Comparison of ENCODE assay signal across 9 cellular contexts in the genomic region with DNA sequence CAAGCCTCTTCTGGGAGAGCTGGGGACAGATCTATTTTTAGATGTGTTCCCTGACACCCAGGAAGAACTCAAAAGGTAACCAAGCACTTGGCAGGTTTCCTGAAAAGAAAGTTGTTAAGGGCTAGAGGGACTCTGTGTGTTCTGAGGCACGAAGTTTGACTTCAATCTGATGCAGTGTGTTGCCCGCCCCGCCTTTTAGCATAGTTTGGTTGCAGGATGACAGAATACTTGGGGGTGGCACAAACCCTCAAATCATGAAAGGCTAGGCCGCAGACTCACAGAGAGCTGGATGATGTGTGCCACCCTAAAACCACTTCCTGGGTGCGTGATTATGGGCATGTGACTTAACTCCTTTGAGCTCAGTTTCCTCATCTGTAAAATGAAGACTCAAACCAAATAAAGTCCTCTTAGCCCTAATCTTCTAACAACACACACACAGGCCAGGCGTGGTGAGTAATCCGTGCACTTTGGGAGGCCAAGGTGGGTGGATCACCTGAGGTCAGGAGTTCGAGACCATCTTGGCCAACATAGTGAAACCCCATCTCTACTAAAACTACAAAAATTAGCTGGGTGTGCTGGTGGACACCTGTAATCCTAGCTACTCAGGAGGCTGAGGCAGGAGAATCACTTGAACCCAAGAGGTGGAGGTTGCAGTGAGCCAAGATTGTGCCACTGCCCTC. TPM values are rescaled to one million over a fixed set of nuclear protein-coding genes. Genes with fewer than 3 reads are reported as not detected.
DNase-seq lines count a peak whose midpoint lies in the region; ATAC-seq, FAIRE-seq and TF ChIP-seq lines count a peak whose summit lies in the region.
"Had no signal": no experiment of that assay in that cellular context is flagged by ENCODE, and none has a peak within 500 bp of the region (broad histone marks: within the 10 kb centered on the region; RNA-seq: fewer than 3 reads in every experiment).

No MANE protein-coding gene starts in this region.

- CTCF ChIA-PET in GM10248 (lab: Yijun Ruan, JAX), result interaction anchor here (1.4 to 2.1 kb wide), 2 partner anchors 35 to 81 kb away, joined by 4 to 5 read pairs; no protein-coding TSS in a partner anchor

- H3K9me1 ChIP-seq in keratinocyte (ENCODE audit: control insufficient read depth, extremely low read depth, insufficient read depth, low read length), result no peaks in the 10 kb centered on the region

- TF ChIP-seq CTCF in keratinocyte (optimal IDR thresholded peaks at IDR 0.05 in 1 of 3, IDR thresholded peaks at IDR 0.05 in 1 of 3, conservative IDR thresholded peaks at IDR 0.05 in 1 of 3; ENCODE audit: extremely low read depth in 1 of 3, insufficient read depth in 2 of 3, low read length in 3 of 3) (no peak), ovary (IDR thresholded peaks at IDR 0.05) (no peak), GM10248 (IDR thresholded peaks at IDR 0.05; ENCODE audit: control extremely low read depth, extremely low read depth, low read depth, missing control alignments) (no peak)

- intact Hi-C loops in ovary (cut with DNase I), result no loop called here

- peak; percentile 51 for FAIRE-seq in keratinocyte (lab: Jason Lieb, UNC)

- H4K20me1 ChIP-seq in keratinocyte (ENCODE audit: control insufficient read depth, extremely low read depth, insufficient read depth, low read length), result no peaks in the 10 kb centered on the region

- H3K27me3 ChIP-seq in keratinocyte (ENCODE audit: control insufficient read depth, extremely low read depth, insufficient read depth, low read length) (no peaks in the 10 kb centered on the region), ovary (no peaks in the 10 kb centered on the region)

- dilution Hi-C loops in keratinocyte (cut with MboI; ENCODE audit: extremely low pct_ligation_motif_present, low sequenced_read_pairs), result no loop called here

- ATAC-seq in HG03432 (IDR thresholded peaks at IDR 0.05; ENCODE audit: unreplicated experiment), result no peak

- no peaks in the 10 kb centered on the region for H3K36me3 ChIP-seq in keratinocyte (ENCODE audit: control insufficient read depth in 2 of 2, extremely low read depth in 1 of 2, insufficient read depth in 2 of 2, low read length in 2 of 2)
- no peaks in the 10 kb centered on the region for H3K36me3 ChIP-seq in ovary

- TF ChIP-seq EP300 in ovary (IDR thresholded peaks at IDR 0.05), result no peak

- DNase-seq in LoVo (ENCODE audit: low spot score) (peak; percentile 79), activated T-cell treated with anti-CD3 and anti-CD28 coated beads for 48 hours (ENCODE audit: low read depth) (peak; percentile 71), keratinocyte (ENCODE audit: low read depth, low spot score) (no peak), NCI-H446 treated with DMSO at 0.1 percent for 48 hours (lab: John Stamatoyannopoulos, UW) (no peak), ovary (no peak), GM10248 (ENCODE audit: extremely low spot score) (no peak)
- DNase-seq in stimulated activated CD8-positive, alpha-beta memory T cell treated with anti-CD3 and anti-CD28 coated beads, Interleukin-4, amount 100 ng/mL, for 24 hours (ENCODE audit: low read depth), result peak; percentile 56

- POLR2A ChIA-PET in GM10248 (lab: Yijun Ruan, JAX), result interaction anchor here (0.6 kb wide), 1 partner anchor 14 kb away, joined by 5 read pairs; no protein-coding TSS in a partner anchor

- WGBS in ovary, 3 donors, result 90 to 94% (median 92%) methylated on average over 8 of the region's 8 CpGs

- no peak overlapping the region for H3K4me2 ChIP-seq in keratinocyte (ENCODE audit: control insufficient read depth, extremely low read depth, insufficient read depth, low read depth, low read length)

- H3K9me3 ChIP-seq in keratinocyte (ENCODE audit: control insufficient read depth, low read depth, low read length), result no peaks in the 10 kb centered on the region
- no peaks in the 10 kb centered on the region for H3K9me3 ChIP-seq in ovary

- peak overlapping the region; percentile 12 for H2AFZ ChIP-seq in keratinocyte (ENCODE audit: control insufficient read depth, low read length)

- no peak overlapping the region for H3K4me3 ChIP-seq in keratinocyte (ENCODE audit: control insufficient read depth in 2 of 3, extremely low read depth in 1 of 3, insufficient read depth in 2 of 3, low read depth in 1 of 3, low read length in 3 of 3)
- no peak overlapping the region for H3K4me3 ChIP-seq in ovary

- H3K27ac ChIP-seq in keratinocyte (ENCODE audit: control insufficient read depth, insufficient read depth, low read length), result no peak overlapping the region
- no peak overlapping the region for H3K27ac ChIP-seq in ovary
- H3K27ac ChIP-seq: RWPE1 had no signal

- no peak for TF ChIP-seq POLR2A in ovary (IDR thresholded peaks at IDR 0.05)

- no peaks in the 10 kb centered on the region for H3K79me2 ChIP-seq in keratinocyte (ENCODE audit: control insufficient read depth, insufficient read depth, low read length)

- H3K4me1 ChIP-seq in keratinocyte (ENCODE audit: control insufficient read depth, extremely low read depth, insufficient read depth, low read length), result peaks cover 22% of the 10 kb centered on the region
- H3K4me1 ChIP-seq in ovary (ENCODE audit: insufficient read depth), result no peaks in the 10 kb centered on the region

- no peak overlapping the region for H3K9ac ChIP-seq in keratinocyte (ENCODE audit: control insufficient read depth, extremely low read depth, insufficient read depth, low read length)

RNA-seq across cellular contexts. Expression of gene NDFIP1, which starts 12.8 kb away (rescaled TPM):
- 21.6 to 38.2 TPM (median 26.0 TPM) in 3 replicates for polyA plus RNA-seq in keratinocyte
- polyA plus RNA-seq in keratinocyte (2011; ENCODE audit: low read depth), result 123 TPM
- 17.6 and 32.0 TPM in 2 replicates for polyA plus RNA-seq in keratinocyte (2011; cell fraction: cytosol; rRNA removed)
- polyA plus RNA-seq in keratinocyte (2011; cell fraction: nucleus; rRNA removed), result 21.4 and 30.0 TPM in 2 replicates
- polyA plus RNA-seq in keratinocyte (2012; ENCODE audit: low replicate concordance), result 31.7 and 35.8 TPM in 2 replicates
- polyA minus RNA-seq in keratinocyte, result 4.7 to 17.9 TPM (median 9.6 TPM) in 3 replicates
- polyA minus RNA-seq in keratinocyte (2011; cell fraction: cytosol; rRNA and poly(A)+ RNA removed), result 86.9 TPM
- 17.5 and 29.6 TPM in 2 replicates for polyA minus RNA-seq in keratinocyte (2011; cell fraction: nucleus; rRNA and poly(A)+ RNA removed)
- 10 to 100 TPM; 61.0 to 96.0 (median 70.0) TPM for total RNA-seq in ovary
- polyA plus RNA-seq in ovary, result 100 to 1,000 TPM in 1 of 2 donors, 10 to 100 TPM in 1; 54.8 to 192 TPM

Comparison
In these comparisons a context has a peak if more than half of its experiments do, and no peak if none do; other contexts are left out.
1. DNase-seq: peak in LoVo (single experiment), activated T-cell treated with anti-CD3 and anti-CD28 coated beads for 48 hours (single experiment) and stimulated activated CD8-positive, alpha-beta memory T cell treated with anti-CD3 and anti-CD28 coated beads, Interleukin-4, amount 100 ng/mL, for 24 hours (single experiment); none in keratinocyte (single experiment), NCI-H446 treated with DMSO at 0.1 percent for 48 hours (single experiment), ovary (0 of 5) and GM10248 (single experiment).